ENCODE assay signal across 9 cellular contexts in the genomic region with DNA sequence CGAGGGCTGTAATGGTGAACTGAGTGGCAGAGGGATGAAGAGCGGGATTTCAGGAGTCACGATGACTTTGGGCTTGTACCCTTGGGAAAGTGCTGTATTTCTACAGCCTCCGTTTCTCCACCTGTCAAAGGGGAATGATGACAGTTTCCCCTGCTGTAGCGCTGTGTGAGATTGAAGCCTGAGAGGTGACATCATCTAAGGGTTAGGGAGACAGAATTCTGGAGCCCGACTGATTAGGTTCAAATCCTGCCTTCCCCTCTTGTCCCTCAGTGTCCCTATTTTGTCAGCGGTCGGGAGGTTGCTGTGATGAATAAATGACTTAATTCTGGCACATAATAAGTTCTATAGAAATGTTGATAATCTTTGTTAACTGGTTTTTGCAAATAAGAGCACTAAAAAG. TPM values are rescaled to one million over a fixed set of nuclear protein-coding genes. Genes with fewer than 3 reads are reported as not detected.
A peak's percentile ranks its signal among the peaks of the same experiment; 100 is the strongest.
DNase-seq lines count a peak whose midpoint lies in the region; ATAC-seq, FAIRE-seq and TF ChIP-seq lines count a peak whose summit lies in the region.
"Had no signal": no experiment of that assay in that cellular context is flagged by ENCODE, and none has a peak within 500 bp of the region (broad histone marks: within the 10 kb centered on the region; RNA-seq: fewer than 3 reads in every experiment).

No MANE protein-coding gene starts in this region.

- TF ChIP-seq RAD21 in H1 (IDR thresholded peaks at IDR 0.05 in 1 of 2, conservative IDR thresholded peaks at IDR 0.05 in 1 of 2; ENCODE audit: low read depth in 2 of 2, low read length in 2 of 2): no peak

- TF ChIP-seq POLR2A in NB4 (IDR thresholded peaks at IDR 0.05; ENCODE audit: extremely low read depth, insufficient read length): no peak
- TF ChIP-seq POLR2A in H1 (IDR thresholded peaks at IDR 0.05; ENCODE audit: control extremely low read depth in 1 of 2, low read depth in 2 of 2, low read length in 2 of 2): no peak

- H3K79me2 ChIP-seq in H1 (ENCODE audit: control insufficient read depth in 1 of 2, insufficient read depth in 2 of 2, low read length in 2 of 2): peaks cover 0 to 9% of the 10 kb centered on the region in 2 experiments; a peak in 2 of 4 replicates

- no peak for TF ChIP-seq EP300 in H1 (IDR thresholded peaks at IDR 0.05; ENCODE audit: borderline replicate concordance in 1 of 2, low read depth in 2 of 2, low read length in 2 of 2)

- no peak overlapping the region for H2BK12ac ChIP-seq in H1 (ENCODE audit: low read depth, low read length)

- peak overlapping the region; percentile 39 for H4K91ac ChIP-seq in H1 (replicated peaks; ENCODE audit: insufficient read length, low read length)

- H3K36me3 ChIP-seq in BLaER1 treated with 17β-estradiol and CSF1 and Interleukin-3, amounts not matched to agents 10 nM and 100 nM: peaks cover 37 to 47% (median 42%) of the 10 kb centered on the region in 11 experiments
- H3K36me3 ChIP-seq in H1 (ENCODE audit: control insufficient read depth in 2 of 4, insufficient read depth in 4 of 4, low read length in 3 of 4) (peaks cover 4 to 14% (median 11%) of the 10 kb centered on the region in 4 experiments; a peak in 5 of 8 replicates), neuron (ENCODE audit: insufficient read depth, low read length) (peaks cover 33% of the 10 kb centered on the region)

- H3K14ac ChIP-seq in H1 (ENCODE audit: insufficient read length): no peak overlapping the region

- CTCF ChIA-PET in H1 (lab: Charles Lee; ENCODE audit: partially characterized antibody): interaction anchor here (1.4 kb wide), 1 partner anchor 25 kb away, joined by 3 read pairs; no protein-coding TSS in a partner anchor

- peaks cover 5% of the 10 kb centered on the region; the same call in 1 of the 2 replicates for H3K79me1 ChIP-seq in H1 (ENCODE audit: low read depth, low read length)

- no peak overlapping the region for H2BK15ac ChIP-seq in H1 (ENCODE audit: low read length)

- H4K8ac ChIP-seq in H1 (ENCODE audit: extremely low read depth, insufficient read depth, low read length): peak overlapping the region; percentile 100; the same call in 1 of the 2 replicates

- H2BK20ac ChIP-seq in H1 (ENCODE audit: low read length): no peak overlapping the region

- no peak for FAIRE-seq in H1 (lab: Jason Lieb, UNC)
- FAIRE-seq: frontal cortex had no signal

- peak overlapping the region; percentile 46 to 90 (median 86) for H3K27ac ChIP-seq in BLaER1 treated with 17β-estradiol and CSF1 and Interleukin-3, amounts not matched to agents 10 nM and 100 nM
- no peak overlapping the region for H3K27ac ChIP-seq in H1 (ENCODE audit: low read depth, low read length)

- no peak overlapping the region for H3K18ac ChIP-seq in H1 (ENCODE audit: extremely low read depth, low read length)

- no peak overlapping the region for H2AK5ac ChIP-seq in H1 (ENCODE audit: low read depth, low read length)

- H2BK120ac ChIP-seq in H1 (replicated peaks; ENCODE audit: low read depth, low read length): no peak overlapping the region

- peaks cover 5% of the 10 kb centered on the region for H3K23me2 ChIP-seq in H1 (ENCODE audit: low read depth, low read length)

- ATAC-seq in GM18520 (IDR thresholded peaks at IDR 0.05; ENCODE audit: unreplicated experiment): no peak

- H2AFZ ChIP-seq in H1 (ENCODE audit: low read length): peak overlapping the region; percentile 8; the same call in 1 of the 2 replicates
- peak overlapping the region; percentile 79 for H2AFZ ChIP-seq in neuron (ENCODE audit: low read depth, low read length)

- POLR2A ChIA-PET in H1 (lab: Charles Lee; ENCODE audit: partially characterized antibody): interaction anchor here (1.2 to 3.8 kb wide), 6 partner anchors 11 to 163 kb away, joined by 3 to 14 read pairs (median 4); partner anchors contain the start of genes DNMT1 and ICAM5

- no peaks in the 10 kb centered on the region for H3K9me3 ChIP-seq in BLaER1 treated with 17β-estradiol and CSF1 and Interleukin-3, amounts not matched to agents 10 nM and 100 nM (replicated peaks in 1 of 11)
- H3K9me3 ChIP-seq in H1 (ENCODE audit: insufficient read depth in 2 of 2, low read depth in 1 of 2, low read length in 1 of 2) (no peaks in the 10 kb centered on the region), neuron (ENCODE audit: low read length) (no peaks in the 10 kb centered on the region)

- H3K23ac ChIP-seq in H1 (ENCODE audit: insufficient read length): peak overlapping the region; percentile 3

- H3K56ac ChIP-seq in H1 (replicated peaks; ENCODE audit: insufficient read length, low read depth, low read length): peak overlapping the region; percentile 88

- H3K27me3 ChIP-seq in BLaER1 treated with 17β-estradiol and CSF1 and Interleukin-3, amounts not matched to agents 10 nM and 100 nM: no peaks in the 10 kb centered on the region
- H3K27me3 ChIP-seq in H1 (replicated peaks in 1 of 4; ENCODE audit: control insufficient read depth in 3 of 4, extremely low read depth in 1 of 4, insufficient read depth in 3 of 4, low read length in 3 of 4) (no peaks in the 10 kb centered on the region), neuron (ENCODE audit: insufficient read depth, low read length) (no peaks in the 10 kb centered on the region)

- H3K4me1 ChIP-seq in BLaER1 treated with 17β-estradiol and CSF1 and Interleukin-3, amounts not matched to agents 10 nM and 100 nM: peaks cover 31 to 48% (median 41%) of the 10 kb centered on the region in 10 experiments
- peaks cover 0 to 4% (median 1%) of the 10 kb centered on the region in 4 experiments; a peak in 1 of 7 replicates for H3K4me1 ChIP-seq in H1 (replicated peaks in 1 of 4; ENCODE audit: control insufficient read depth in 3 of 4, insufficient read depth in 4 of 4, low read length in 3 of 4)
- H3K4me1 ChIP-seq in neuron (ENCODE audit: insufficient read depth, low read length): peaks cover 6% of the 10 kb centered on the region

- peaks cover 0 to 51% (median 21%) of the 10 kb centered on the region in 11 experiments; a peak in 14 of 22 replicates for H4K20me1 ChIP-seq in BLaER1 treated with 17β-estradiol and CSF1 and Interleukin-3, amounts not matched to agents 10 nM and 100 nM
- H4K20me1 ChIP-seq in H1 (replicated peaks in 1 of 2; ENCODE audit: control insufficient read depth in 1 of 2, insufficient read depth in 2 of 2, low read length in 2 of 2): peaks cover 0 to 6% of the 10 kb centered on the region in 2 experiments

- peak overlapping the region; percentile 69 to 93 (median 89) for H3K4me3 ChIP-seq in BLaER1 treated with 17β-estradiol and CSF1 and Interleukin-3, amounts not matched to agents 10 nM and 100 nM
- peak overlapping the region; percentile 70 for H3K4me3 ChIP-seq in NB4 (ENCODE audit: low read depth, low read length)
- peak overlapping the region; percentile 74 to 100 (median 91) for H3K4me3 ChIP-seq in H1 (ENCODE audit: extremely low read depth in 1 of 4, insufficient read depth in 2 of 4, low read depth in 3 of 4, low read length in 4 of 4)
- H3K4me3 ChIP-seq in neuron (ENCODE audit: low read length): peak overlapping the region; percentile 73

- peak overlapping the region; percentile 4 for H3K4ac ChIP-seq in H1 (replicated peaks; ENCODE audit: insufficient read length, low read depth, low read length)

- peak overlapping the region; percentile 80 to 94 (median 89) for H3K9ac ChIP-seq in BLaER1 treated with 17β-estradiol and CSF1 and Interleukin-3, amounts not matched to agents 10 nM and 100 nM
- H3K9ac ChIP-seq in H1 (replicated peaks in 1 of 4; ENCODE audit: extremely low read depth in 1 of 4, low read depth in 3 of 4, low read length in 3 of 4): peak overlapping the region in 3 of 4 experiments; percentile 82 to 93 (median 89); a peak in 6 of 7 replicates

- no peak for DNase-seq in NB4 (ENCODE audit: low read depth)
- no peak for DNase-seq in H1 (ENCODE audit: low read depth in 1 of 2, low spot score in 2 of 2)
- DNase-seq in SKM-1 (lab: John Stamatoyannopoulos, UW; ENCODE audit: unreplicated experiment): no peak
- no peak for DNase-seq in HK-2 (ENCODE audit: unreplicated experiment)
- no peak for DNase-seq in HuH-7.5 (ENCODE audit: low spot score)

- TF ChIP-seq CTCF in NB4 (IDR thresholded peaks at IDR 0.05; ENCODE audit: low read depth, low read length) (no peak), H1 (IDR thresholded peaks at IDR 0.05; ENCODE audit: control extremely low read depth in 1 of 3, insufficient read depth in 1 of 3, low read depth in 1 of 3, low read length in 3 of 3) (no peak)

- peak overlapping the region; percentile 2 for H4K5ac ChIP-seq in H1 (ENCODE audit: insufficient read length, low read depth, low read length)

- WGBS in H1 (ENCODE audit: extremely low coverage in 1 of 2, insufficient coverage in 1 of 2, insufficient read length in 1 of 2, insufficient replicate concordance in 2 of 2, low coverage in 1 of 2, low lambda C conversion rate in 2 of 2, missing lambda C conversion rate in 1 of 2), 2 experiments: 33% methylated on average over 8 of the region's 8 CpGs; no CpG with 5 or more reads in 1 of the 2 experiments

- peak overlapping the region; percentile 94; the same call in 1 of the 2 replicates for H2BK5ac ChIP-seq in H1 (ENCODE audit: low read depth, low read length)

- H3K4me2 ChIP-seq in BLaER1 treated with 17β-estradiol and CSF1 and Interleukin-3, amounts not matched to agents 10 nM and 100 nM: peak overlapping the region; percentile 89 to 100 (median 98)
- H3K4me2 ChIP-seq in H1 (ENCODE audit: insufficient read depth in 1 of 2, low read depth in 2 of 2, low read length in 2 of 2): peak overlapping the region; percentile 95 to 99

RNA-seq across cellular contexts. Expression of gene MRPL4, which starts 0.7 kb away (rescaled TPM):
- total RNA-seq in H1 (2021; fragmentation: NEBNext Ultra II Directional; extraction: Animal tissue kit (Norgen Biotek cat#: 25700)): 82.3 and 90.7 TPM in 2 replicates
- 187 and 282 TPM in 2 replicates for polyA plus RNA-seq in H1 (2011; rRNA removed)
- polyA plus RNA-seq in H1 (2011; cell fraction: cytosol; rRNA removed): 114 TPM
- 147 TPM for polyA plus RNA-seq in H1 (2011; cell fraction: nucleus; rRNA removed)
- 52.4 to 94.1 TPM (median 90.4 TPM) in 4 replicates for polyA plus RNA-seq in H1 (2012, experiment 1 of 2)
- 93.0 TPM for polyA plus RNA-seq in H1 (2012, experiment 2 of 2)
- polyA plus RNA-seq in H1 (2013, experiment 1 of 2): 71.0 TPM
- 66.3 TPM for polyA plus RNA-seq in H1 (2013, experiment 2 of 2)
- 18.3 and 19.8 TPM in 2 replicates for polyA minus RNA-seq in H1 (2011; rRNA and poly(A)+ RNA removed)
- polyA minus RNA-seq in H1 (2011; cell fraction: cytosol; rRNA and poly(A)+ RNA removed): 38.4 TPM
- polyA minus RNA-seq in H1 (2011; cell fraction: nucleus; rRNA and poly(A)+ RNA removed): 34.5 TPM

RNA-seq across cellular contexts. Expression of gene ICAM1, which starts 18.2 kb away (rescaled TPM):
- total RNA-seq in H1 (2021; fragmentation: NEBNext Ultra II Directional; extraction: Animal tissue kit (Norgen Biotek cat#: 25700)): 3.8 and 4.0 TPM in 2 replicates
- polyA plus RNA-seq in H1 (2011; rRNA removed): 5.2 and 9.4 TPM in 2 replicates
- 4.1 TPM for polyA plus RNA-seq in H1 (2011; cell fraction: cytosol; rRNA removed)
- polyA plus RNA-seq in H1 (2011; cell fraction: nucleus; rRNA removed): 5.3 TPM
- 4.7 to 8.7 TPM (median 6.5 TPM) in 4 replicates for polyA plus RNA-seq in H1 (2012, experiment 1 of 2)
- 4.1 TPM for polyA plus RNA-seq in H1 (2012, experiment 2 of 2)
- polyA plus RNA-seq in H1 (2013, experiment 1 of 2): 12.4 TPM
- polyA plus RNA-seq in H1 (2013, experiment 2 of 2): 10.8 TPM
- 5.7 and 9.7 TPM in 2 replicates for polyA minus RNA-seq in H1 (2011; rRNA and poly(A)+ RNA removed)
- polyA minus RNA-seq in H1 (2011; cell fraction: cytosol; rRNA and poly(A)+ RNA removed): 8.4 TPM
- polyA minus RNA-seq in H1 (2011; cell fraction: nucleus; rRNA and poly(A)+ RNA removed): 3.0 TPM

RNA-seq across cellular contexts. Expression of gene S1PR2, which starts 21.6 kb away (rescaled TPM):
- total RNA-seq in H1 (2021; fragmentation: NEBNext Ultra II Directional; extraction: Animal tissue kit (Norgen Biotek cat#: 25700)): 18.7 and 19.4 TPM in 2 replicates
- 16.2 and 17.5 TPM in 2 replicates for polyA plus RNA-seq in H1 (2011; rRNA removed)
- 10.4 TPM for polyA plus RNA-seq in H1 (2011; cell fraction: cytosol; rRNA removed)
- 8.7 TPM for polyA plus RNA-seq in H1 (2011; cell fraction: nucleus; rRNA removed)
- 7.0 to 10.5 TPM (median 9.3 TPM) in 4 replicates for polyA plus RNA-seq in H1 (2012, experiment 1 of 2)
- polyA plus RNA-seq in H1 (2012, experiment 2 of 2): 7.1 TPM
- polyA plus RNA-seq in H1 (2013, experiment 1 of 2): 12.6 TPM
- 15.2 TPM for polyA plus RNA-seq in H1 (2013, experiment 2 of 2)
- polyA minus RNA-seq in H1 (2011; rRNA and poly(A)+ RNA removed): 32.0 and 38.5 TPM in 2 replicates
- polyA minus RNA-seq in H1 (2011; cell fraction: cytosol; rRNA and poly(A)+ RNA removed): 22.8 TPM
- 10.4 TPM for polyA minus RNA-seq in H1 (2011; cell fraction: nucleus; rRNA and poly(A)+ RNA removed)

RNA-seq across cellular contexts. Expression of gene ICAM4, which starts 34.0 kb away (rescaled TPM):
- total RNA-seq in H1 (2021; fragmentation: NEBNext Ultra II Directional; extraction: Animal tissue kit (Norgen Biotek cat#: 25700)): 1.3 and 1.5 TPM in 2 replicates
- polyA plus RNA-seq in H1 (2011; rRNA removed): 4.1 and 6.3 TPM in 2 replicates
- 4.3 TPM for polyA plus RNA-seq in H1 (2011; cell fraction: cytosol; rRNA removed)
- polyA plus RNA-seq in H1 (2011; cell fraction: nucleus; rRNA removed): 2.4 TPM
- polyA plus RNA-seq in H1 (2012, experiment 1 of 2): 0.83 to 2.2 TPM (median 2.0 TPM) in 4 replicates
- 2.3 TPM for polyA plus RNA-seq in H1 (2012, experiment 2 of 2)
- polyA plus RNA-seq in H1 (2013, experiment 1 of 2): 2.6 TPM
- polyA plus RNA-seq in H1 (2013, experiment 2 of 2): 3.6 TPM
- polyA minus RNA-seq in H1 (2011; rRNA and poly(A)+ RNA removed): 0.54 and 0.56 TPM in 2 replicates
- 2.9 TPM for polyA minus RNA-seq in H1 (2011; cell fraction: cytosol; rRNA and poly(A)+ RNA removed)
- polyA minus RNA-seq in H1 (2011; cell fraction: nucleus; rRNA and poly(A)+ RNA removed): 1.4 TPM

RNA-seq across cellular contexts. Expression of gene ICAM5, which starts 37.0 kb away (rescaled TPM):
- 1.9 and 4.8 TPM in 2 replicates for total RNA-seq in H1 (2021; fragmentation: NEBNext Ultra II Directional; extraction: Animal tissue kit (Norgen Biotek cat#: 25700))
- polyA plus RNA-seq in H1 (2011; rRNA removed): 3.9 and 9.0 TPM in 2 replicates
- 5.9 TPM for polyA plus RNA-seq in H1 (2011; cell fraction: cytosol; rRNA removed)
- 58.0 TPM for polyA plus RNA-seq in H1 (2011; cell fraction: nucleus; rRNA removed)
- polyA plus RNA-seq in H1 (2012, experiment 1 of 2): 1.2 to 5.4 TPM (median 4.4 TPM) in 4 replicates
- polyA plus RNA-seq in H1 (2012, experiment 2 of 2): 1.0 TPM
- 2.9 TPM for polyA plus RNA-seq in H1 (2013, experiment 1 of 2)
- 1.9 TPM for polyA plus RNA-seq in H1 (2013, experiment 2 of 2)
- 0.32 and 0.79 TPM in 2 replicates for polyA minus RNA-seq in H1 (2011; rRNA and poly(A)+ RNA removed)
- 1.4 TPM for polyA minus RNA-seq in H1 (2011; cell fraction: cytosol; rRNA and poly(A)+ RNA removed)
- 7.0 TPM for polyA minus RNA-seq in H1 (2011; cell fraction: nucleus; rRNA and poly(A)+ RNA removed)
